11 cellular contexts compared by ENCODE assay signal in genomic region chr3:12046406-12046805, GRCh38. TPM values are rescaled to one million over a fixed set of nuclear protein-coding genes. Genes with fewer than 3 reads are reported as not detected.
DNase-seq lines count a peak whose midpoint lies in the region; ATAC-seq and TF ChIP-seq lines count a peak whose summit lies in the region.
"Had no signal": no experiment of that assay in that cellular context is flagged by ENCODE, and none has a peak within 500 bp of the region (broad histone marks: within the 10 kb centered on the region; RNA-seq: fewer than 3 reads in every experiment).

No MANE protein-coding gene starts in this region.

- CTCF ChIA-PET in activated CD8-positive, alpha-beta T cell treated with anti-CD3 and anti-CD28 coated beads for 36 hours (lab: Charles Lee) = interaction anchor here (0.7 to 0.9 kb wide), 2 partner anchors 18 to 126 kb away, joined by 3 read pairs; no protein-coding TSS in a partner anchor

- intact Hi-C loops in left ventricle myocardium superior (cut with micrococcal nuclease) = no loop called here
- intact Hi-C loops in activated CD8-positive, alpha-beta T cell treated with anti-CD3 and anti-CD28 coated beads for 36 hours (cut with micrococcal nuclease) = no loop called here

- no peak overlapping the region for H3K27ac ChIP-seq in parathyroid adenoma
- H3K27ac ChIP-seq: epithelial cell of prostate had no signal

- peak; percentile 0 to 60 (median 1) for DNase-seq in NCI-H1417 (lab: John Stamatoyannopoulos, UW)
- no peak for DNase-seq in NCI-H1417 treated with DMSO at 0.1 percent for 48 hours (lab: John Stamatoyannopoulos, UW)
- DNase-seq in NCI-H2171 (lab: John Stamatoyannopoulos, UW) = peak; percentile 6
- peak in 1 of 2 donors; percentile 8 for DNase-seq in cardiac fibroblast (ENCODE audit: low read depth in 2 of 2)
- DNase-seq in left ventricle myocardium superior = no peak
- DNase-seq in activated CD8-positive, alpha-beta T cell treated with anti-CD3 and anti-CD28 coated beads for 36 hours = no peak
- DNase-seq in stimulated activated naive CD8-positive, alpha-beta T cell treated with anti-CD3 and anti-CD28 coated beads, Interleukin-15, Interleukin-2, amounts not matched to agents 100 U/mL and 50 U/mL, for 24 hours = no peak
- DNase-seq: activated CD8-positive, alpha-beta memory T cell treated with anti-CD3 and anti-CD28 coated beads, Interleukin-2, amount 50 U/mL, for 4 hours; NCI-H1436 treated with DMSO at 0.1 percent for 48 hours had no signal

- TF ChIP-seq CTCF in cardiac fibroblast (IDR thresholded peaks at IDR 0.05; ENCODE audit: low read depth, low read length) (peak; percentile 18), parathyroid adenoma (IDR thresholded peaks at IDR 0.05) (peak; percentile 77)
- TF ChIP-seq CTCF in activated CD8-positive, alpha-beta T cell treated with anti-CD3 and anti-CD28 coated beads for 36 hours (IDR thresholded peaks at IDR 0.05) = no peak

- H3K4me2 ChIP-seq in parathyroid adenoma (ENCODE audit: low read length) = no peak overlapping the region

- H3K4me1 ChIP-seq in parathyroid adenoma = peaks cover 2% of the 10 kb centered on the region

- no peak overlapping the region for H3K4me3 ChIP-seq in cardiac fibroblast (replicated peaks in 1 of 2; ENCODE audit: low read depth in 2 of 2, low read length in 2 of 2)
- no peak overlapping the region for H3K4me3 ChIP-seq in parathyroid adenoma (ENCODE audit: low read depth, low read length)

- peaks cover 10% of the 10 kb centered on the region for H3K27me3 Mint-ChIP-seq in activated CD8-positive, alpha-beta T cell treated with anti-CD3 and anti-CD28 coated beads for 36 hours

- POLR2A ChIA-PET in activated CD8-positive, alpha-beta T cell treated with anti-CD3 and anti-CD28 coated beads for 36 hours (lab: Charles Lee) = no interaction called here

- H3K9me3 Mint-ChIP-seq in activated CD8-positive, alpha-beta T cell treated with anti-CD3 and anti-CD28 coated beads for 36 hours = no peaks in the 10 kb centered on the region

- H3K79me2 ChIP-seq in parathyroid adenoma = peaks cover 11% of the 10 kb centered on the region

- no peaks in the 10 kb centered on the region for H3K9me3 ChIP-seq in parathyroid adenoma (ENCODE audit: control insufficient read depth, low read length)

- H3K4me1 Mint-ChIP-seq in activated CD8-positive, alpha-beta T cell treated with anti-CD3 and anti-CD28 coated beads for 36 hours (ENCODE audit: low read depth) = no peaks in the 10 kb centered on the region

- no peaks in the 10 kb centered on the region for H3K36me3 ChIP-seq in parathyroid adenoma (ENCODE audit: control insufficient read depth, insufficient read depth, low read length)

- H3K36me3 Mint-ChIP-seq in activated CD8-positive, alpha-beta T cell treated with anti-CD3 and anti-CD28 coated beads for 36 hours (ENCODE audit: low read depth) = no peaks in the 10 kb centered on the region

- no peak overlapping the region for H2AFZ ChIP-seq in parathyroid adenoma

- no peaks in the 10 kb centered on the region for H3K27me3 ChIP-seq in parathyroid adenoma (ENCODE audit: control insufficient read depth, insufficient read depth, low read length)

- ATAC-seq in left ventricle myocardium superior = no peak
- no peak for ATAC-seq in activated CD8-positive, alpha-beta T cell treated with anti-CD3 and anti-CD28 coated beads for 36 hours
- no peak for ATAC-seq in stimulated activated naive CD8-positive, alpha-beta T cell treated with anti-CD3 and anti-CD28 coated beads, Interleukin-15, Interleukin-2, amounts not matched to agents 100 U/mL and 50 U/mL, for 24 hours

- H3K27ac Mint-ChIP-seq in activated CD8-positive, alpha-beta T cell treated with anti-CD3 and anti-CD28 coated beads for 36 hours = no peak overlapping the region

- no peak overlapping the region for H3K4me3 Mint-ChIP-seq in activated CD8-positive, alpha-beta T cell treated with anti-CD3 and anti-CD28 coated beads for 36 hours

- no peak overlapping the region for H3K9ac ChIP-seq in parathyroid adenoma

RNA-seq across cellular contexts. Expression of gene SYN2, which starts 42.2 kb away (rescaled TPM):
- total RNA-seq in left ventricle myocardium superior = 0.55 TPM
- total RNA-seq in activated CD8-positive, alpha-beta T cell treated with anti-CD3 and anti-CD28 coated beads for 36 hours = under 1 TPM; 0.07 to 0.14 TPM

Comparison
In these comparisons a context has a peak if more than half of its experiments do, and no peak if none do; other contexts are left out.
1. DNase-seq: peak in NCI-H1417 (3 of 3) and NCI-H2171 (single experiment); none in NCI-H1417 treated with DMSO at 0.1 percent for 48 hours (single experiment), left ventricle myocardium superior (single experiment), activated CD8-positive, alpha-beta T cell treated with anti-CD3 and anti-CD28 coated beads for 36 hours (single experiment) and stimulated activated naive CD8-positive, alpha-beta T cell treated with anti-CD3 and anti-CD28 coated beads, Interleukin-15, Interleukin-2, amounts not matched to agents 100 U/mL and 50 U/mL, for 24 hours (single experiment).